1 cellular context compared by ENCODE assay signal in the genomic region with DNA sequence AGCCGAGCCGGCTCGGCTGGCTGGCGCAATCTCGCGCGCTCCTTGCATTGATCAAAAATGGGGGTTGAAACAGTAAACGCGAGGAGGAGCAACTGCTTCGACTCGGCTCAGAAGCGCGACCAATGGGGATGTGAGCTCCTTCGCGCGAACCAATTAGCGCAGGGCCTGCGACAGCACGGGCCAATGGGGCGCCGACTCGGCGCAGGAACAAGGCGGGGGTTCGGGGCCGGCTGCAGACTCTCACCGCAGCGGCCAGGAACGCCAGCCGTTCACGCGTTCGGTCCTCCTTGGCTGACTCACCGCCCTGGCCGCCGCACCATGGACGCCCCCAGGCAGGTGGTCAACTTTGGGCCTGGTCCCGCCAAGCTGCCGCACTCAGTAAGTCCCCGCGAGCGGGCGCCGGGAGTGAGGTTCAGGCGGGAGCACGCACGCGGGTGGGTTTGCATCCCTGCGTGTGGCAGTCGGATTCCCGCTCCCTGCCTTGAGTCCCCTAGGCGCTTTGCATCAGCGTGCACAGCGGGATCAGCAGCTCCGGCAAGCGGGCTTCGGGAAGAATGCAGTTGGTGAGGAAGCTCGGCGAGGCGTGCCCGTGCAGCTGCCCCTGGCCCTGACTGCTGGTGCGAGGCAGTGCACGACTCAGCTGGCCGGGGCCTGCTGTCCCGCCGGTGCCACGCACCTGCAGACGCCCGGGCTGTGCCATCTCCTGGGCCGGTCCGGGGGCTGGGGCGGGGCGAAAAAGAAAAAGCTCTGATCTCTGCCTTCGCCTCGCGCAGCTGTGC.
TF ChIP-seq lines count a peak whose summit lies in the region.

Gene PSAT1 (plus strand): TSS at position 233 of the 779 bp plus-strand sequence. CDS start 86 bp downstream, at position 319.

TF ChIP-seq in K562, 482 proteins besides CTCF, POLR2A, EP300 and RAD21 (continued from another document and continues in another):
- TF ChIP-seq TFAP4 (CRISPR knock-in tag; IDR thresholded peaks at IDR 0.05; ENCODE audit: borderline replicate concordance): peak; percentile 53
- peak; percentile 64 for TF ChIP-seq CXXC5 (CRISPR knock-in tag; IDR thresholded peaks at IDR 0.05)
- peak; percentile 72 for TF ChIP-seq L3MBTL2 (IDR thresholded peaks at IDR 0.05)
- TF ChIP-seq RNF2 (IDR thresholded peaks at IDR 0.05): peak; percentile 35; the same call in 1 of the 2 replicates
- TF ChIP-seq, protein P1, sequence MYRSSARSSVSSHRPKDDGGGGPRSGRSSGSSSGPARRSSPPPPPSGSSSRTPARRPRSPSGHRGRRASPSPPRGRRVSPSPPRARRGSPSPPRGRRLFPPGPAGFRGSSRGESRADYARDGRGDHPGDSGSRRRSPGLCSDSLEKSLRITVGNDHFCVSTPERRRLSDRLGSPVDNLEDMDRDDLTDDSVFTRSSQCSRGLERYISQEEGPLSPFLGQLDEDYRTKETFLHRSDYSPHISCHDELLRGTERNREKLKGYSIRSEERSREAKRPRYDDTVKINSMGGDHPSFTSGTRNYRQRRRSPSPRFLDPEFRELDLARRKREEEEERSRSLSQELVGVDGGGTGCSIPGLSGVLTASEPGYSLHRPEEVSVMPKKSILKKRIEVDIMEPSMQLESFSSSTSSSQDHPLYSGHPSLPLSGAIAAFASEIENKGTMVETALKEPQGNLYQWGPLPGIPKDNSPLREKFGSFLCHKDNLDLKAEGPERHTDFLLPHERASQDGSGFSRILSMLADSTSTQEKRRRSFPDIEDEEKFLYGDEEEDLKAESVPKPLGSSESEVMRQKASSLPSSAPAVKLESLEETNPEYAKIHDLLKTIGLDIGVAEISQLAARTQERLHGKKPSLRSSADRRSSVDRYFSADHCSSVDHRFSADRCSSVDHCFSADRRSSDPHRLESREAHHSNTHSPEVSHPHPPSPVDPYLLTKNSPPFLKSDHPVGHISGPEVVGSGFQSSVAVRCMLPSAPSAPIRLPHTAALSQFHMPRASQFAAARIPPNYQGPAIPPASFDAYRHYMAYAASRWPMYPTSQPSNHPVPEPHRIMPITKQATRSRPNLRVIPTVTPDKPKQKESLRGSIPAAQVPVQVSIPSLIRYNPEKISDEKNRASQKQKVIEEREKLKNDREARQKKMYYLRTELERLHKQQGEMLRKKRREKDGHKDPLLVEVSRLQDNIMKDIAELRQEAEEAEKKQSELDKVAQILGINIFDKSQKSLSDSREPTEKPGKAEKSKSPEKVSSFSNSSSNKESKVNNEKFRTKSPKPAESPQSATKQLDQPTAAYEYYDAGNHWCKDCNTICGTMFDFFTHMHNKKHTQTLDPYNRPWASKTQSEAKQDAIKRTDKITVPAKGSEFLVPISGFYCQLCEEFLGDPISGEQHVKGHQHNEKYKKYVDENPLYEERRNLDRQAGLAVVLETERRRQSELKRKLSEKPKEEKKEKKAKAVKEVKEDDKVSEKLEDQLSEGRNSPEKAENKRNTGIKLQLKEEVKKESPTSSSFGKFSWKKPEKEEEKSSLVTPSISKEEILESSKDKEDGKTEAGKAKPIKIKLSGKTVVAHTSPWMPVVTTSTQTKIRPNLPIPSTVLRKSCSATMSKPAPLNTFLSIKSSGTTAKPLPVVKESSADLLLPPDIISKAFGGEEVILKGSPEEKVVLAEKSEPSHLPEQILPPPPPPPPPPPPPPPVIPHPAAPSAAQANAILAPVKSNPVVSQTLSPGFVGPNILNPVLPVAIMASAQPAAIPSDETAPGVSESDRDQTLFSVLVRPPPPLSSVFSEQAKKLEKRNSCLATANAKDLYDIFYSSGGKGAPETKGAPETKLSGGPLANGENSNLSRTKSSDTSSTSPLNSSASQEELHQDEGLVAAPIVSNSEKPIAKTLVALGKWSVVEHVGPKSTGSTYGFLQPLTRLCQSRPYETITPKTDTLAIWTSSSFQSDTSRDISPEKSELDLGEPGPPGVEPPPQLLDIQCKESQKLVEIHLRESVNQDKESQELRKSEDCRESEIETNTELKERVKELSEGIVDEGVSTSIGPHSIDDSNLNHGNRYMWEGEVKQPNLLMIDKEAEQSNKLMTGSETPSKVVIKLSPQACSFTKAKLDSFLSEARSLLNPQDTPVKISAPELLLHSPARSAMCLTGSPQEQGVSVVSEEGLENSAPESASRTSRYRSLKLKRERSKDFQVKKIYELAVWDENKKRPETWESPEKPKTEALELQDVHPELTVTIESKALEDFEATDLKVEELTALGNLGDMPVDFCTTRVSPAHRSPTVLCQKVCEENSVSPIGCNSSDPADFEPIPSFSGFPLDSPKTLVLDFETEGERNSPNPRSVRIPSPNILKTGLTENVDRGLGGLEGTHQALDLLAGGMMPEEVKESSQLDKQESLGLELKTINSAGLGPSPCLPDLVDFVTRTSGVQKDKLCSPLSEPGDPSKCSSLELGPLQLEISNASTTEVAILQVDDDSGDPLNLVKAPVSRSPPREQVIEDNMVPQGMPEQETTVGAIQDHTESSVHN (IDR thresholded peaks at IDR 0.05; ENCODE audit: borderline replicate concordance in 1 of 2, low read depth in 1 of 2): no peak
- TF ChIP-seq MBD2 (IDR thresholded peaks at IDR 0.05; ENCODE audit: borderline replicate concordance, low read depth): peak; percentile 97
- peak; percentile 71 for TF ChIP-seq CHAMP1 (IDR thresholded peaks at IDR 0.05)
- TF ChIP-seq ZNF140 (CRISPR knock-in tag; IDR thresholded peaks at IDR 0.05): no peak
- TF ChIP-seq PHB (CRISPR knock-in tag; IDR thresholded peaks at IDR 0.05): no peak
- TF ChIP-seq RBFOX2 (IDR thresholded peaks at IDR 0.05; ENCODE audit: low read depth, low read length): peak; percentile 100
- TF ChIP-seq, protein P2, sequence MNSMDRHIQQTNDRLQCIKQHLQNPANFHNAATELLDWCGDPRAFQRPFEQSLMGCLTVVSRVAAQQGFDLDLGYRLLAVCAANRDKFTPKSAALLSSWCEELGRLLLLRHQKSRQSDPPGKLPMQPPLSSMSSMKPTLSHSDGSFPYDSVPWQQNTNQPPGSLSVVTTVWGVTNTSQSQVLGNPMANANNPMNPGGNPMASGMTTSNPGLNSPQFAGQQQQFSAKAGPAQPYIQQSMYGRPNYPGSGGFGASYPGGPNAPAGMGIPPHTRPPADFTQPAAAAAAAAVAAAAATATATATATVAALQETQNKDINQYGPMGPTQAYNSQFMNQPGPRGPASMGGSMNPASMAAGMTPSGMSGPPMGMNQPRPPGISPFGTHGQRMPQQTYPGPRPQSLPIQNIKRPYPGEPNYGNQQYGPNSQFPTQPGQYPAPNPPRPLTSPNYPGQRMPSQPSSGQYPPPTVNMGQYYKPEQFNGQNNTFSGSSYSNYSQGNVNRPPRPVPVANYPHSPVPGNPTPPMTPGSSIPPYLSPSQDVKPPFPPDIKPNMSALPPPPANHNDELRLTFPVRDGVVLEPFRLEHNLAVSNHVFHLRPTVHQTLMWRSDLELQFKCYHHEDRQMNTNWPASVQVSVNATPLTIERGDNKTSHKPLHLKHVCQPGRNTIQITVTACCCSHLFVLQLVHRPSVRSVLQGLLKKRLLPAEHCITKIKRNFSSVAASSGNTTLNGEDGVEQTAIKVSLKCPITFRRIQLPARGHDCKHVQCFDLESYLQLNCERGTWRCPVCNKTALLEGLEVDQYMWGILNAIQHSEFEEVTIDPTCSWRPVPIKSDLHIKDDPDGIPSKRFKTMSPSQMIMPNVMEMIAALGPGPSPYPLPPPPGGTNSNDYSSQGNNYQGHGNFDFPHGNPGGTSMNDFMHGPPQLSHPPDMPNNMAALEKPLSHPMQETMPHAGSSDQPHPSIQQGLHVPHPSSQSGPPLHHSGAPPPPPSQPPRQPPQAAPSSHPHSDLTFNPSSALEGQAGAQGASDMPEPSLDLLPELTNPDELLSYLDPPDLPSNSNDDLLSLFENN (IDR thresholded peaks at IDR 0.05; ENCODE audit: low read depth in 2 of 2, low read length in 2 of 2): 0 out of 4 replicates have a peak, but pooled peaks of 1 of the 2 experiments have one; percentile 52
- peak; percentile 77 for TF ChIP-seq FOXP1 (CRISPR knock-in tag; IDR thresholded peaks at IDR 0.05)
- no peak for TF ChIP-seq C11orf30 (IDR thresholded peaks at IDR 0.05; ENCODE audit: low read depth)
- TF ChIP-seq, protein P3, sequence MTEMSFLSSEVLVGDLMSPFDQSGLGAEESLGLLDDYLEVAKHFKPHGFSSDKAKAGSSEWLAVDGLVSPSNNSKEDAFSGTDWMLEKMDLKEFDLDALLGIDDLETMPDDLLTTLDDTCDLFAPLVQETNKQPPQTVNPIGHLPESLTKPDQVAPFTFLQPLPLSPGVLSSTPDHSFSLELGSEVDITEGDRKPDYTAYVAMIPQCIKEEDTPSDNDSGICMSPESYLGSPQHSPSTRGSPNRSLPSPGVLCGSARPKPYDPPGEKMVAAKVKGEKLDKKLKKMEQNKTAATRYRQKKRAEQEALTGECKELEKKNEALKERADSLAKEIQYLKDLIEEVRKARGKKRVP (CRISPR knock-in tag; IDR thresholded peaks at IDR 0.05): peak; percentile 96
- 0 out of 2 replicates have a peak, but pooled peaks have one; percentile 39 for TF ChIP-seq CREB1 (IDR thresholded peaks at IDR 0.05)
- no peak for TF ChIP-seq CREB1 (CRISPR knock-in tag; IDR thresholded peaks at IDR 0.05)
- 0 out of 2 replicates have a peak, but pooled peaks have one; percentile 18 for TF ChIP-seq HCFC1 (IDR thresholded peaks at IDR 0.05; ENCODE audit: low read depth, low read length)
- no peak for TF ChIP-seq ZNF780A (CRISPR knock-in tag; IDR thresholded peaks at IDR 0.05)
- TF ChIP-seq, protein P4, sequence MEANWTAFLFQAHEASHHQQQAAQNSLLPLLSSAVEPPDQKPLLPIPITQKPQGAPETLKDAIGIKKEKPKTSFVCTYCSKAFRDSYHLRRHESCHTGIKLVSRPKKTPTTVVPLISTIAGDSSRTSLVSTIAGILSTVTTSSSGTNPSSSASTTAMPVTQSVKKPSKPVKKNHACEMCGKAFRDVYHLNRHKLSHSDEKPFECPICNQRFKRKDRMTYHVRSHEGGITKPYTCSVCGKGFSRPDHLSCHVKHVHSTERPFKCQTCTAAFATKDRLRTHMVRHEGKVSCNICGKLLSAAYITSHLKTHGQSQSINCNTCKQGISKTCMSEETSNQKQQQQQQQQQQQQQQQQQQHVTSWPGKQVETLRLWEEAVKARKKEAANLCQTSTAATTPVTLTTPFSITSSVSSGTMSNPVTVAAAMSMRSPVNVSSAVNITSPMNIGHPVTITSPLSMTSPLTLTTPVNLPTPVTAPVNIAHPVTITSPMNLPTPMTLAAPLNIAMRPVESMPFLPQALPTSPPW (CRISPR knock-in tag; IDR thresholded peaks at IDR 0.05): peak; percentile 38
- TF ChIP-seq TBP (optimal IDR thresholded peaks at IDR 0.05; ENCODE audit: low read depth, low read length): peak; percentile 62
- TF ChIP-seq TFAM (CRISPR knock-in tag; conservative IDR thresholded peaks at IDR 0.05): no peak
- TF ChIP-seq EP400 (IDR thresholded peaks at IDR 0.05): peak; percentile 96
- peak; percentile 71; the same call in 1 of the 2 replicates for TF ChIP-seq CHD2 (IDR thresholded peaks at IDR 0.05; ENCODE audit: low read depth, low read length)
- TF ChIP-seq E2F5 (CRISPR knock-in tag; IDR thresholded peaks at IDR 0.05): 0 out of 2 replicates have a peak, but pooled peaks have one; percentile 20
- TF ChIP-seq ZBTB17 (CRISPR knock-in tag; IDR thresholded peaks at IDR 0.05): 0 out of 2 replicates have a peak, but pooled peaks have one; percentile 25
- no peak for TF ChIP-seq ATF1 (CRISPR knock-in tag; IDR thresholded peaks at IDR 0.05)
- peak; percentile 61 for TF ChIP-seq ATF1 (tag; IDR thresholded peaks at IDR 0.05)
- no peak for TF ChIP-seq SIX5 (IDR thresholded peaks at IDR 0.05; ENCODE audit: borderline replicate concordance in 1 of 2, insufficient read depth in 1 of 2, low read depth in 1 of 2, low read length in 2 of 2)
- peak; percentile 48; the same call in 1 of the 2 replicates for TF ChIP-seq JUND (IDR thresholded peaks at IDR 0.05; ENCODE audit: borderline replicate concordance, low read depth, low read length)
- TF ChIP-seq JUND (tag; IDR thresholded peaks at IDR 0.05; ENCODE audit: borderline replicate concordance, low read depth, low read length): peak; percentile 21; the same call in 1 of the 3 replicates
- peak; percentile 90 for TF ChIP-seq PRPF4 (IDR thresholded peaks at IDR 0.05; ENCODE audit: insufficient read depth, low read depth, low read length, poor library complexity, severe bottlenecking)
- peak in 1 of 2 experiments; percentile 63; a peak in 3 of 4 replicates for TF ChIP-seq MNT (conservative IDR thresholded peaks at IDR 0.05)
- TF ChIP-seq MYC (IDR thresholded peaks at IDR 0.05; ENCODE audit: low read depth, low read length): peak; percentile 91
- TF ChIP-seq MYC (CRISPR knock-in tag; IDR thresholded peaks at IDR 0.05; ENCODE audit: borderline replicate concordance, low read depth): no peak
